ENCODE assay signal across 24 cellular contexts in genomic region chr10:111493024-111493625, GRCh38.
"Had no signal": no experiment of that assay in that cellular context is flagged by ENCODE, and none has a peak within 500 bp of the region (broad histone marks: within the 10 kb centered on the region; RNA-seq: fewer than 3 reads in every experiment).

No MANE protein-coding gene starts in this region.

- H3K36me3 ChIP-seq: breast epithelium, Peyer's patch, SJCRH30, WERI-Rb-1 had no signal

- H3K27me3 ChIP-seq: breast epithelium, Peyer's patch, SJCRH30 had no signal

- DNase-seq: activated CD4-positive, alpha-beta memory T cell treated with anti-CD3 and anti-CD28 coated beads, Interleukin-2, amount 10 ng/mL, durations not matched to agents 7 days and 5 days; activated CD4-positive, alpha-beta T cell treated with anti-CD3 and anti-CD28 coated beads for 36 hours; activated CD4-positive, alpha-beta T cell treated with anti-CD3 and anti-CD28 coated beads, Interleukin-2, amount 50 U/mL, for 1 hour; activated CD8-positive, alpha-beta memory T cell treated with anti-CD3 and anti-CD28 coated beads, Interleukin-2, amount 50 U/mL, for 4 hours; activated naive CD4-positive, alpha-beta T cell; activated T-cell treated with anti-CD3 and anti-CD28 coated beads, Interleukin-2, amount 50 U/mL, for 1 hour; aorta; caudate nucleus; NCI-H146; NCI-H187 treated with DMSO at 0.1 percent for 48 hours; NCI-H2081 treated with DMSO at 0.1 percent for 48 hours; NCI-H2171; NCI-H2227 treated with DMSO at 0.1 percent for 48 hours; NCI-H446 treated with DMSO at 0.1 percent for 48 hours; NCI-H524 treated with DMSO at 0.1 percent for 48 hours; NCI-H748 treated with DMSO at 0.1 percent for 48 hours; Peyer's patch; Right ventricle myocardium superior; SJCRH30; SK-N-SH; T-helper 1 cell; WERI-Rb-1 had no signal

- H3K4me1 ChIP-seq: breast epithelium, Peyer's patch, SJCRH30 had no signal

- ATAC-seq: activated CD4-positive, alpha-beta T cell treated with anti-CD3 and anti-CD28 coated beads for 36 hours had no signal

- H3K27ac ChIP-seq: breast epithelium, Peyer's patch, RWPE1, SJCRH30, WERI-Rb-1 had no signal

- H3K9me3 ChIP-seq: SJCRH30, SK-N-SH had no signal

- H3K4me3 ChIP-seq: breast epithelium, Peyer's patch, SJCRH30 had no signal
